Comparison of ENCODE assay signal across 8 cellular contexts in the genomic region with DNA sequence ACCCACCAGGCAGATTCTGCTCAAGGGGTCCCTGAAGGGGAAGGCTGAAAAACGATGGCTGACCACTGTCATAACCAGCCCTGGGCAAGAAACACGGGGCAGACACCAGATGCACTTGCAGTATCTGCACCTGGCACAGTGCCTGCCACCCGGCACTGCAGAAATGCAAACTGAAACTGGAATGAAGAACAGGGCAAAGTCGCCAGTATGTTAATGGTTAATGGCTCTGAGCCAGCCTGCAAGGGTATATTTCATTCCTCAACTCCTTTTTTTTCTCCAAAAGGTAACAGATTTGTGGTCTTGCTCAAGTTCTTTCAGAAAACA. TPM values are rescaled to one million over a fixed set of nuclear protein-coding genes. Genes with fewer than 3 reads are reported as not detected.
A peak's percentile ranks its signal among the peaks of the same experiment; 100 is the strongest.
DNase-seq lines count a peak whose midpoint lies in the region; ATAC-seq, FAIRE-seq and TF ChIP-seq lines count a peak whose summit lies in the region.
"Had no signal": no experiment of that assay in that cellular context is flagged by ENCODE, and none has a peak within 500 bp of the region (broad histone marks: within the 10 kb centered on the region; RNA-seq: fewer than 3 reads in every experiment).

No MANE protein-coding gene starts in this region.

- no peak for TF ChIP-seq CTCF in GM12878 (IDR thresholded peaks at IDR 0.05 in 2 of 3, conservative IDR thresholded peaks at IDR 0.05 in 1 of 3; ENCODE audit: control insufficient read depth in 2 of 3, extremely low read depth in 1 of 3, insufficient read depth in 1 of 3, low read depth in 3 of 3, low read length in 3 of 3)

- ATAC-seq in GM18907 (IDR thresholded peaks at IDR 0.05; ENCODE audit: unreplicated experiment) (peak; percentile 61), GM12878 (peak; percentile 51)
- ATAC-seq: WTC11 had no signal

- no peaks in the 10 kb centered on the region for H3K27me3 Mint-ChIP-seq in T-helper 2 cell treated with Interferon-gamma antibody and Interleukin-4, amounts not matched to agents 5 μg/mL and 100 μg/mL, for 36 hours (ENCODE audit: low read depth)

- H3K27ac ChIP-seq in GM12878 (ENCODE audit: control insufficient read depth, insufficient read depth) (no peak overlapping the region), skeletal muscle tissue (ENCODE audit: low read depth, low read length) (no peak overlapping the region)

- H3K9me3 Mint-ChIP-seq in T-helper 2 cell treated with Interferon-gamma antibody and Interleukin-4, amounts not matched to agents 5 μg/mL and 100 μg/mL, for 36 hours, result no peaks in the 10 kb centered on the region
- H3K9me3 Mint-ChIP-seq: WTC11 had no signal

- RAD21 ChIA-PET in GM12878 (lab: Charles Lee; ENCODE audit: unreplicated experiment), result no interaction called here

- H3K4me1 Mint-ChIP-seq in T-helper 2 cell treated with Interferon-gamma antibody and Interleukin-4, amounts not matched to agents 5 μg/mL and 100 μg/mL, for 36 hours (ENCODE audit: low read depth), result peaks cover 15% of the 10 kb centered on the region
- H3K4me1 Mint-ChIP-seq: WTC11 had no signal

- TF ChIP-seq POLR2A in GM12878 (IDR thresholded peaks at IDR 0.05; ENCODE audit: low read depth, low read length), result no peak

- no peaks in the 10 kb centered on the region for H3K27me3 ChIP-seq in GM12878 (replicated peaks in 1 of 2; ENCODE audit: control insufficient read depth in 2 of 2, insufficient read depth in 2 of 2, low read length in 1 of 2)
- H3K27me3 ChIP-seq in skeletal muscle tissue (ENCODE audit: control insufficient read depth in 3 of 3, insufficient read depth in 3 of 3, low read length in 3 of 3), result no peaks in the 10 kb centered on the region

- no peak for TF ChIP-seq RAD21 in GM12878 (IDR thresholded peaks at IDR 0.05; ENCODE audit: insufficient read depth, low read depth, low read length)

- SMC1A ChIA-PET in GM12878 (lab: Charles Lee; ENCODE audit: uncharacterized antibody, unreplicated experiment), result no interaction called here

- BruUV-seq in GM12878 (replicated peaks; lab: Mats Ljungman, UMichigan), result no TSS peak

- peak; percentile 13 for DNase-seq in NAMALWA (ENCODE audit: low spot score)
- no peak for DNase-seq in GM12878 (ENCODE audit: low read depth, low spot score)
- DNase-seq in T-helper 2 cell treated with Interferon-gamma antibody and Interleukin-4, amounts not matched to agents 5 μg/mL and 100 μg/mL, for 36 hours (ENCODE audit: low spot score), result no peak
- DNase-seq in RCC 7860 (ENCODE audit: low spot score), result no peak
- no peak for DNase-seq in NOMO-1 treated with dmso at 0.1 percent for 144 hours (lab: John Stamatoyannopoulos, UW; ENCODE audit: unreplicated experiment)

- no peaks in the 10 kb centered on the region for H3K9me3 ChIP-seq in GM12878 (replicated peaks; ENCODE audit: control insufficient read depth, insufficient read depth, low read length)
- no peaks in the 10 kb centered on the region for H3K9me3 ChIP-seq in skeletal muscle tissue (ENCODE audit: control insufficient read depth in 3 of 3, low read length in 3 of 3)

- CTCF ChIA-PET in GM12878 (lab: Yijun Ruan, JAX), result no interaction called here

- FAIRE-seq in GM12878 (lab: Jason Lieb, UNC) (no peak), RCC 7860 (lab: Jason Lieb, UNC) (no peak)

- POLR2A ChIA-PET in GM12878 (lab: Charles Lee), result interaction anchor here (0.8 kb wide), 1 partner anchor 12 kb away, joined by 3 read pairs; no protein-coding TSS in a partner anchor

- H3K4me3 Mint-ChIP-seq in T-helper 2 cell treated with Interferon-gamma antibody and Interleukin-4, amounts not matched to agents 5 μg/mL and 100 μg/mL, for 36 hours, result no peak overlapping the region
- H3K4me3 Mint-ChIP-seq: WTC11 had no signal

- no peak overlapping the region for H2AFZ ChIP-seq in GM12878 (ENCODE audit: control insufficient read depth, low read depth, low read length)

- H3K4me3 ChIP-seq in GM12878 (no peak overlapping the region), skeletal muscle tissue (ENCODE audit: low read length in 3 of 3) (peak overlapping the region in 2 of 3 donors; percentile 37 to 47)

- no peak for TF ChIP-seq EP300 in GM12878 (IDR thresholded peaks at IDR 0.05; ENCODE audit: borderline replicate concordance in 1 of 2, control insufficient read depth in 1 of 2, low read depth in 2 of 2, low read length in 2 of 2)

- H4K20me1 ChIP-seq in GM12878 (ENCODE audit: control insufficient read depth, insufficient read depth), result no peaks in the 10 kb centered on the region

- no peak overlapping the region for H3K27ac Mint-ChIP-seq in T-helper 2 cell treated with Interferon-gamma antibody and Interleukin-4, amounts not matched to agents 5 μg/mL and 100 μg/mL, for 36 hours
- H3K27ac Mint-ChIP-seq: WTC11 had no signal

- H3K36me3 ChIP-seq in GM12878 (ENCODE audit: control insufficient read depth in 2 of 2, insufficient read depth in 2 of 2, low read length in 1 of 2), result peaks cover 9 to 13% of the 10 kb centered on the region in 2 experiments; a peak in 3 of 4 replicates
- H3K36me3 ChIP-seq in skeletal muscle tissue (ENCODE audit: control insufficient read depth in 3 of 3, insufficient read depth in 3 of 3, low read length in 3 of 3), result peaks cover 14 to 21% (median 14%) of the 10 kb centered on the region in 3 donors

- intact Hi-C loops in GM12878 (cut with micrococcal nuclease; ENCODE audit: unreplicated experiment), result no loop called here

- H3K9ac ChIP-seq in GM12878 (ENCODE audit: control insufficient read depth, insufficient read depth, low read length) (no peak overlapping the region), skeletal muscle tissue (ENCODE audit: low read depth in 1 of 3, low read length in 3 of 3) (peak overlapping the region in 2 of 3 donors; percentile 28 to 69)

- no peaks in the 10 kb centered on the region for H3K4me1 ChIP-seq in GM12878 (ENCODE audit: control insufficient read depth, insufficient read depth, low read length)
- H3K4me1 ChIP-seq in skeletal muscle tissue (ENCODE audit: control insufficient read depth in 3 of 3, insufficient read depth in 3 of 3, low read length in 3 of 3), result peaks cover 53 to 61% (median 53%) of the 10 kb centered on the region in 3 donors

- H3K79me2 ChIP-seq in GM12878 (ENCODE audit: control insufficient read depth, insufficient read depth, low read length), result no peaks in the 10 kb centered on the region

- H3K36me3 Mint-ChIP-seq in T-helper 2 cell treated with Interferon-gamma antibody and Interleukin-4, amounts not matched to agents 5 μg/mL and 100 μg/mL, for 36 hours (ENCODE audit: low read depth), result peaks cover 34% of the 10 kb centered on the region

- 54% methylated on average over 4 of the region's 4 CpGs for WGBS in GM12878 (ENCODE audit: insufficient coverage, insufficient replicate concordance, low lambda C conversion rate, missing lambda C conversion rate)

- H3K4me2 ChIP-seq in GM12878 (ENCODE audit: control insufficient read depth, insufficient read depth), result no peak overlapping the region

- in situ Hi-C loops in GM12878 (cut with MboI), result no loop called here

TF ChIP-seq in GM12878, 131 proteins besides CTCF, POLR2A, EP300 and RAD21:
- TF ChIP-seq, protein P1, sequence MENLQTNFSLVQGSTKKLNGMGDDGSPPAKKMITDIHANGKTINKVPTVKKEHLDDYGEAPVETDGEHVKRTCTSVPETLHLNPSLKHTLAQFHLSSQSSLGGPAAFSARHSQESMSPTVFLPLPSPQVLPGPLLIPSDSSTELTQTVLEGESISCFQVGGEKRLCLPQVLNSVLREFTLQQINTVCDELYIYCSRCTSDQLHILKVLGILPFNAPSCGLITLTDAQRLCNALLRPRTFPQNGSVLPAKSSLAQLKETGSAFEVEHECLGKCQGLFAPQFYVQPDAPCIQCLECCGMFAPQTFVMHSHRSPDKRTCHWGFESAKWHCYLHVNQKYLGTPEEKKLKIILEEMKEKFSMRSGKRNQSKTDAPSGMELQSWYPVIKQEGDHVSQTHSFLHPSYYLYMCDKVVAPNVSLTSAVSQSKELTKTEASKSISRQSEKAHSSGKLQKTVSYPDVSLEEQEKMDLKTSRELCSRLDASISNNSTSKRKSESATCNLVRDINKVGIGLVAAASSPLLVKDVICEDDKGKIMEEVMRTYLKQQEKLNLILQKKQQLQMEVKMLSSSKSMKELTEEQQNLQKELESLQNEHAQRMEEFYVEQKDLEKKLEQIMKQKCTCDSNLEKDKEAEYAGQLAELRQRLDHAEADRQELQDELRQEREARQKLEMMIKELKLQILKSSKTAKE (IDR thresholded peaks at IDR 0.05; ENCODE audit: low read depth, poor library complexity, severe bottlenecking), result no peak
- TF ChIP-seq PML (IDR thresholded peaks at IDR 0.05; ENCODE audit: low read length), result no peak
- TF ChIP-seq HDAC2 (IDR thresholded peaks at IDR 0.05), result no peak
- no peak for TF ChIP-seq MTA3 (IDR thresholded peaks at IDR 0.05; ENCODE audit: borderline replicate concordance, low read length)

RNA-seq across cellular contexts. Expression of a gene that starts 31.6 kb away (rescaled TPM):
- total RNA-seq in GM12878 (2013; cell fraction: nucleolus; rRNA removed), result 68.3 and 69.5 TPM in 2 replicates
- total RNA-seq in GM12878 (2014; rRNA removed) (65.1 and 79.8 TPM in 2 replicates), GM12878 (2014; rRNA removed; fragmentation: Illumina TruSeq; extraction: Trizol) (56.0 and 60.7 TPM in 2 replicates), GM12878 (2021) (114 and 122 TPM in 2 replicates), skeletal muscle tissue (30.8 TPM)
- polyA plus RNA-seq in GM12878 (2011; ENCODE audit: low read depth), result 29.9 TPM
- polyA plus RNA-seq in GM12878 (2011; rRNA removed) (72.3 and 77.3 TPM in 2 replicates), GM12878 (2014; fragmentation: Illumina TruSeq; extraction: Trizol) (66.0 and 85.4 TPM in 2 replicates), GM12878 (2014; fragmentation: Nextera tagmentation; extraction: Ambion mirVana) (10 to 100 TPM; 21.5 to 37.2 TPM), GM12878 (2014; rRNA removed) (83.6 and 88.6 TPM in 2 replicates), GM12878 (2016; fragmentation: Nextera tagmentation; extraction: Ambion mirVana) (10 to 100 TPM; 66.6 to 68.3 TPM)
- 68.0 and 83.7 TPM in 2 replicates for polyA plus RNA-seq in GM12878 (2011; cell fraction: cytosol; rRNA removed)
- polyA plus RNA-seq in GM12878 (2011; cell fraction: nucleus; rRNA removed), result 87.7 and 110 TPM in 2 replicates
- 45.5 and 47.8 TPM in 2 replicates for polyA plus RNA-seq in GM12878 (2012)
- polyA minus RNA-seq in GM12878 (2011; rRNA and poly(A)+ RNA removed), result 50.9 and 58.2 TPM in 2 replicates
- polyA minus RNA-seq in GM12878 (2011; cell fraction: cytosol; rRNA and poly(A)+ RNA removed), result 18.9 and 22.6 TPM in 2 replicates
- 37.0 and 57.1 TPM in 2 replicates for polyA minus RNA-seq in GM12878 (2011; cell fraction: nucleus; rRNA and poly(A)+ RNA removed)
